ENCODE assay signal across 1 cellular context in the genomic region with DNA sequence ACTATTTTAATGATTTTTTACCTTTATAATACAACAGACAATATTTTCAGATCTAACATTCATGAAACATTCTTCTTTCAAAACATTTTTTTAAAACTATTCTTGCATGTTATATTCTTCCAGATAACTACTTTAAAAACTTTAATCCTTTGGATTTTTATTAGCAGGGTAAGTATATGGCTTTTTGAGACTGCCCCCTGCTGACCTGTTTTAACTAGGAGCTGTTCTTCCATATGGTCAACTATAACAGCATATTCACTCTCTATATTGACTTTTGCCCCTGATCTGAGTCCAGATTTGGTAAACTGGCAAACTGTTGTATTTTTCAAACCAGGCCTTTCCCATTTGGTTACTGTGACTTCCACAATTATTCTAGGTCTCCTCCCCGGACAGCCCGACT.
TF ChIP-seq lines count a peak whose summit lies in the region.

No MANE protein-coding gene starts in this region.

TF ChIP-seq in WTC11, 78 proteins besides CTCF, POLR2A, EP300 and RAD21 (continued from another document):
- TF ChIP-seq, protein P1, sequence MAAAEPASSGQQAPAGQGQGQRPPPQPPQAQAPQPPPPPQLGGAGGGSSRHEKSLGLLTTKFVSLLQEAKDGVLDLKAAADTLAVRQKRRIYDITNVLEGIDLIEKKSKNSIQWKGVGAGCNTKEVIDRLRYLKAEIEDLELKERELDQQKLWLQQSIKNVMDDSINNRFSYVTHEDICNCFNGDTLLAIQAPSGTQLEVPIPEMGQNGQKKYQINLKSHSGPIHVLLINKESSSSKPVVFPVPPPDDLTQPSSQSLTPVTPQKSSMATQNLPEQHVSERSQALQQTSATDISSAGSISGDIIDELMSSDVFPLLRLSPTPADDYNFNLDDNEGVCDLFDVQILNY (CRISPR knock-in tag; IDR thresholded peaks at IDR 0.05) = no peak
- TF ChIP-seq ELF4 (CRISPR knock-in tag; IDR thresholded peaks at IDR 0.05; ENCODE audit: low read depth) (no peak), ZNF232 (CRISPR knock-in tag; IDR thresholded peaks at IDR 0.05) (no peak), NFE2L1 (CRISPR knock-in tag; IDR thresholded peaks at IDR 0.05) (no peak), KAT7 (CRISPR knock-in tag; IDR thresholded peaks at IDR 0.05; ENCODE audit: borderline replicate concordance) (no peak)
- TF ChIP-seq, protein P2, sequence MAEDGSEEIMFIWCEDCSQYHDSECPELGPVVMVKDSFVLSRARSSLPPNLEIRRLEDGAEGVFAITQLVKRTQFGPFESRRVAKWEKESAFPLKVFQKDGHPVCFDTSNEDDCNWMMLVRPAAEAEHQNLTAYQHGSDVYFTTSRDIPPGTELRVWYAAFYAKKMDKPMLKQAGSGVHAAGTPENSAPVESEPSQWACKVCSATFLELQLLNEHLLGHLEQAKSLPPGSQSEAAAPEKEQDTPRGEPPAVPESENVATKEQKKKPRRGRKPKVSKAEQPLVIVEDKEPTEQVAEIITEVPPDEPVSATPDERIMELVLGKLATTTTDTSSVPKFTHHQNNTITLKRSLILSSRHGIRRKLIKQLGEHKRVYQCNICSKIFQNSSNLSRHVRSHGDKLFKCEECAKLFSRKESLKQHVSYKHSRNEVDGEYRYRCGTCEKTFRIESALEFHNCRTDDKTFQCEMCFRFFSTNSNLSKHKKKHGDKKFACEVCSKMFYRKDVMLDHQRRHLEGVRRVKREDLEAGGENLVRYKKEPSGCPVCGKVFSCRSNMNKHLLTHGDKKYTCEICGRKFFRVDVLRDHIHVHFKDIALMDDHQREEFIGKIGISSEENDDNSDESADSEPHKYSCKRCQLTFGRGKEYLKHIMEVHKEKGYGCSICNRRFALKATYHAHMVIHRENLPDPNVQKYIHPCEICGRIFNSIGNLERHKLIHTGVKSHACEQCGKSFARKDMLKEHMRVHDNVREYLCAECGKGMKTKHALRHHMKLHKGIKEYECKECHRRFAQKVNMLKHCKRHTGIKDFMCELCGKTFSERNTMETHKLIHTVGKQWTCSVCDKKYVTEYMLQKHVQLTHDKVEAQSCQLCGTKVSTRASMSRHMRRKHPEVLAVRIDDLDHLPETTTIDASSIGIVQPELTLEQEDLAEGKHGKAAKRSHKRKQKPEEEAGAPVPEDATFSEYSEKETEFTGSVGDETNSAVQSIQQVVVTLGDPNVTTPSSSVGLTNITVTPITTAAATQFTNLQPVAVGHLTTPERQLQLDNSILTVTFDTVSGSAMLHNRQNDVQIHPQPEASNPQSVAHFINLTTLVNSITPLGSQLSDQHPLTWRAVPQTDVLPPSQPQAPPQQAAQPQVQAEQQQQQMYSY (CRISPR knock-in tag; IDR thresholded peaks at IDR 0.05) = no peak
